8 cellular contexts compared by ENCODE assay signal in the genomic region with DNA sequence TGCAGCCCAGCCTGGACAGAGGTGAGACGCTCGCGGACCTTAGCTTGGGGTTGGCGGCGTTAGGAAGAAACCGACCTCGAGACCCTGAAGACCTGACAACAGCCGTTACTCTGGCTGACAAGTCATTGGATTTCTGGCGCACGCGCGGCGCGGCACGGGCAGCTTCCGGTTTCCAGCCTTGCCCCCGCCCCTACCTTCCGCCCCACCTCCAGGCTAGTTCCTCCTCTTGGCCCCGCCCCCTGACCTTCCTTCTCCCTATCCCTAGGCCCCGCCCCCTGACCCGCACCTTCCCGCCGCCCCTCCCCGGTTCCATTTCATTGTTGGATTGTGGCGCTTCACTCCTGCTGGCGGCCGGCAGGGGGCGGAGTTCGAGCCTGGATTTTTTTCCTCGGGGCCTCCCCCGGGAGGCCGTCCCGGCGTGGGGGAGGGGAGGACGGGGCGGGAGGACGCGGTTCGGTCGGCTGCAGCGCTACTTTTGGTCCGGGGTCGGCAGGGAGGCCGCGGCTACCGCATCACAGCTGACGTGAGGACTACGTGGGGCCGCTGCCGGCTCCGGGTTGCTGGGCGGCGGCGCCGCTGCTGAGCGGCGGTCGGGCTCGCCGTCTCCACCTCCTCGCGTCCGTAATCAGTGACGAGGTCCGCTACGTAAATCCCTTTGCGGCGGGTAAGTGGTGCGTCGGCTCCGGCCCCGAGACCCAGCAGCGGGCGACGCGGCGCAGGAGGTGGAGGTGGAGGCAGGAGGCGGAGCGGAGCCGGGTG. TPM values are rescaled to one million over a fixed set of nuclear protein-coding genes. Genes with fewer than 3 reads are reported as not detected.
DNase-seq lines count a peak whose midpoint lies in the region; ATAC-seq and TF ChIP-seq lines count a peak whose summit lies in the region.

Gene CREM (plus strand): TSS at position 317 of the 759 bp plus-strand sequence. CDS start 10,990 bp downstream, outside the sequence.

- peak within 1 kb of the TSS; percentile 90 for H3K4me3 ChIP-seq in BE2C (ENCODE audit: low read depth, low read length)

- DNase-seq in BE2C (peak; percentile 99), NCI-H510A (lab: John Stamatoyannopoulos, UW) (peak; percentile 94), chondrocyte (ENCODE audit: low spot score) (peak; percentile 99), kidney glomerular epithelial cell (lab: John Stamatoyannopoulos, UW) (peak; percentile 97)
- DNase-seq in activated CD4-positive, alpha-beta T cell treated with anti-CD3 and anti-CD28 coated beads for 24 hours (ENCODE audit: low read depth in 2 of 2): peak; percentile 100
- peak; percentile 100 for DNase-seq in stimulated activated CD4-positive, alpha-beta T cell treated with anti-CD3 and anti-CD28 coated beads, Interleukin-1b, Interleukin-23, amount 100 ng/mL, for 1 hour (ENCODE audit: low read depth in 2 of 2)

- H3K9me3 Mint-ChIP-seq in chondrocyte (ENCODE audit: low read depth): no peaks in the 10 kb centered on the region

- H3K36me3 ChIP-seq in BE2C: no peaks in the 10 kb centered on the region

- H3K36me3 Mint-ChIP-seq in chondrocyte (ENCODE audit: low read depth): no peaks in the 10 kb centered on the region

- peak; percentile 94 for TF ChIP-seq POLR2A in GM19193 (IDR thresholded peaks at IDR 0.05; ENCODE audit: extremely low read depth, insufficient read depth, insufficient read length)

- peak within 1 kb of the TSS; percentile 95 for H3K27ac Mint-ChIP-seq in chondrocyte (ENCODE audit: unreplicated experiment)

- TF ChIP-seq CTCF in BE2C (IDR thresholded peaks at IDR 0.05; ENCODE audit: low read depth, low read length) (peak; percentile 65), chondrocyte (IDR thresholded peaks at IDR 0.05) (peak; percentile 98)

- peak; percentile 81 for ATAC-seq in HG03439 (IDR thresholded peaks at IDR 0.05; ENCODE audit: unreplicated experiment)

- peaks cover 29% of the 10 kb centered on the region for H3K4me1 Mint-ChIP-seq in chondrocyte (ENCODE audit: low read depth)

- H3K4me1 ChIP-seq in BE2C: no peaks in the 10 kb centered on the region

- no peaks in the 10 kb centered on the region for H3K27me3 ChIP-seq in BE2C

- peak within 1 kb of the TSS; percentile 89 for H3K4me3 Mint-ChIP-seq in chondrocyte (ENCODE audit: unreplicated experiment)

- H3K27me3 Mint-ChIP-seq in chondrocyte (ENCODE audit: low read depth): no peaks in the 10 kb centered on the region

- H3K9me3 ChIP-seq in BE2C: no peaks in the 10 kb centered on the region

RNA-seq across cellular contexts. Expression of gene CREM, which starts in this region (rescaled TPM):
- 23.3 TPM for polyA plus RNA-seq in BE2C (2012; ENCODE audit: insufficient read depth, insufficient read length, low read depth)
- 21.6 to 25.5 TPM (median 23.4 TPM) in 3 replicates for total RNA-seq in chondrocyte

Comparison
In these comparisons a context has a peak if more than half of its experiments do, and no peak if none do; other contexts are left out.
1. Peak in every context shown above with its lines: DNase-seq, ATAC-seq and H3K4me3 ChIP-seq.